ENCODE assay signal across 8 cellular contexts in genomic region chr1:58783993-58784757, GRCh38. TPM values are rescaled to one million over a fixed set of nuclear protein-coding genes. Genes with fewer than 3 reads are reported as not detected.
A peak's percentile ranks its signal among the peaks of the same experiment; 100 is the strongest.
DNase-seq lines count a peak whose midpoint lies in the region; ATAC-seq and TF ChIP-seq lines count a peak whose summit lies in the region.

Gene JUN (minus strand): TSS chr1:58784047. CDS start chr1:58783070, 977 bp downstream.

- H3K27ac Mint-ChIP-seq in progenitor cell of endocrine pancreas: peak within 1 kb of the TSS; percentile 100

- H3K9me3 Mint-ChIP-seq in progenitor cell of endocrine pancreas (ENCODE audit: low read depth): peaks cover 4% of the 10 kb centered on the region

- H3K36me3 Mint-ChIP-seq in progenitor cell of endocrine pancreas (ENCODE audit: insufficient read depth): peaks cover 17% of the 10 kb centered on the region

- H3K4me1 ChIP-seq in left ventricle myocardium inferior: peaks cover 58% of the 10 kb centered on the region

- H3K27ac ChIP-seq in angular gyrus (ENCODE audit: low read depth, low read length) (peak within 1 kb of the TSS; percentile 98), left ventricle myocardium inferior (replicated peaks) (peak within 1 kb of the TSS; percentile 99)

- H3K36me3 ChIP-seq in left ventricle myocardium inferior: peaks cover 16% of the 10 kb centered on the region

- peak within 1 kb of the TSS; percentile 94 for H3K4me3 ChIP-seq in left ventricle myocardium inferior

- H3K4me3 Mint-ChIP-seq in progenitor cell of endocrine pancreas (ENCODE audit: low read depth): peak within 1 kb of the TSS; percentile 98

- no peaks in the 10 kb centered on the region for H3K27me3 Mint-ChIP-seq in progenitor cell of endocrine pancreas

- peaks cover 24% of the 10 kb centered on the region for H3K4me1 Mint-ChIP-seq in progenitor cell of endocrine pancreas (ENCODE audit: low read depth)

- TF ChIP-seq CTCF in left ventricle myocardium inferior (IDR thresholded peaks at IDR 0.05; ENCODE audit: borderline replicate concordance): no peak
- TF ChIP-seq CTCF in progenitor cell of endocrine pancreas (IDR thresholded peaks at IDR 0.05; ENCODE audit: unreplicated experiment): no peak

- intact Hi-C loops in left ventricle myocardium inferior (cut with micrococcal nuclease): loop anchor here (10.0 kb wide), 4 partner anchors 121 to 911 kb away; partner anchors contain the start of gene FGGY

- peak; percentile 87 to 90 for DNase-seq in NCI-H187 (lab: John Stamatoyannopoulos, UW)
- peak; percentile 94 to 99 (median 98) for DNase-seq in T-helper 2 cell
- DNase-seq in left ventricle myocardium inferior: peak; percentile 100
- DNase-seq in progenitor cell of endocrine pancreas (ENCODE audit: low spot score, unreplicated experiment): peak; percentile 98
- DNase-seq in ureter (ENCODE audit: low spot score): peak; percentile 100

- ATAC-seq in GM18498 (IDR thresholded peaks at IDR 0.05; ENCODE audit: unreplicated experiment) (peak; percentile 82), HG02938 (IDR thresholded peaks at IDR 0.05; ENCODE audit: unreplicated experiment) (peak; percentile 80)

- peaks cover 11% of the 10 kb centered on the region for H3K9me3 ChIP-seq in left ventricle myocardium inferior (replicated peaks)

- no peaks in the 10 kb centered on the region for H3K27me3 ChIP-seq in left ventricle myocardium inferior (ENCODE audit: low read depth)

RNA-seq across cellular contexts. Expression of gene JUN, which starts in this region (rescaled TPM):
- total RNA-seq in left ventricle myocardium inferior (101 TPM), progenitor cell of endocrine pancreas (93.8 and 107 TPM in 2 replicates), ureter (37.9 TPM)

Comparison
In these comparisons a context has a peak if more than half of its experiments do, and no peak if none do; other contexts are left out.
1. Peak in every context shown above with its lines: DNase-seq, ATAC-seq, H3K4me3 ChIP-seq and H3K27ac ChIP-seq.